In the genomic region with DNA sequence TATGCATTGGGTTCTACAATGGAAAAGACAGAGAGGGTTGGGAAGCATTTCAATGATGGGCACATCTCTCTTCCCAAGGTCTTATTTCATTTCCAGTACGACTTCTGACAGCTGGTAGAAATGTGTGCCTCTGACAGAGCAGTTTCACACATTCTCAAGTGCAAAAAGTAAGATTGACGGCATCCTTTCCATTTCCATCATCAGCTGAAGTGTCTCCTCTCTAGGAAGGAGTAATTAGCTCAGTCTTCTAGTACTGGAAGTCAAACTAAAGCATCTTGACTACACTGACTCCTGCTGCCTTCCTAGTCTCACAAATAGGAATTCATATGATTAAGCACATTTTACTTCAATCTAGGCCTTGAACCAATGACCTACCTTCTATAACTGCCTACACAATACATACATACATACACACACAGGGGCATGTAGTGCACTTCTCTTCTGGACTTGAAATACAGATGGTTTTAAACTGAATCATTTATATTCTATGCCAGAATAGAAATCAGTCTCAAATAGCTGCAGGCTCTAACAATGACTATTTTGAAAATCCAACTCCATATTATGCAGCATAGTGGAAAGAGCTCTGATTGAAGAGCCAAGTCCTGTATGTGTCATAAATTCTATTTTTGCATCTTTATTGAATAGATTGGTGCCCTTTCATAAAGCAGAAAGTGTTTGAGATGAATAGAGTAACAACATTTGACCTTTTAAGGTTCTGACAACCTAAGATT, we compare ENCODE assay signal across 18 cellular contexts.
DNase-seq lines count a peak whose midpoint lies in the region; ATAC-seq, FAIRE-seq and TF ChIP-seq lines count a peak whose summit lies in the region.
"Had no signal": no experiment of that assay in that cellular context is flagged by ENCODE, and none has a peak within 500 bp of the region (broad histone marks: within the 10 kb centered on the region; RNA-seq: fewer than 3 reads in every experiment).

No MANE protein-coding gene starts in this region.

- no peaks in the 10 kb centered on the region for H3K27me3 ChIP-seq in GM12878 (replicated peaks in 1 of 2; ENCODE audit: control insufficient read depth in 2 of 2, insufficient read depth in 2 of 2, low read length in 1 of 2)
- H3K27me3 ChIP-seq in naive thymus-derived CD4-positive, alpha-beta T cell (ENCODE audit: control insufficient read depth in 2 of 2, insufficient read depth in 2 of 2, low read length in 2 of 2), result no peaks in the 10 kb centered on the region
- no peaks in the 10 kb centered on the region for H3K27me3 ChIP-seq in MG63
- H3K27me3 ChIP-seq in HepG2 (ENCODE audit: control insufficient read depth in 1 of 2, insufficient read depth in 2 of 2, low read length in 2 of 2), result no peaks in the 10 kb centered on the region

- no peaks in the 10 kb centered on the region for H3K79me2 ChIP-seq in GM12878 (ENCODE audit: control insufficient read depth, insufficient read depth, low read length)
- H3K79me2 ChIP-seq in HepG2 (ENCODE audit: insufficient read depth, low read length), result no peaks in the 10 kb centered on the region

- peak overlapping the region; percentile 79 for H3K27ac Mint-ChIP-seq in activated CD4-positive, alpha-beta T cell treated with anti-CD3 and anti-CD28 coated beads for 36 hours
- H3K27ac Mint-ChIP-seq in HFFc6, result peak overlapping the region; percentile 51
- peak overlapping the region; percentile 5 to 87 (median 38) for H3K27ac Mint-ChIP-seq in naive thymus-derived CD4-positive, alpha-beta T cell
- H3K27ac Mint-ChIP-seq: CD14-positive monocyte; natural killer cell treated with Interleukin-12 subunit alpha and Interleukin-12 subunit beta and Interleukin-15 and Interleukin-18, amount 100 ng/mL, for 72 hours had no signal

- in situ Hi-C loops in GM12878 (cut with MboI), result no loop called here
- in situ Hi-C loops in HepG2 (cut with HindIII; ENCODE audit: extremely low pct_ligation_motif_present, low pct_unique_long_range_greater_than_20kb), result no loop called here

- BruUV-seq in GM12878 (replicated peaks; lab: Mats Ljungman, UMichigan) (no TSS peak), HepG2 (replicated peaks; lab: Mats Ljungman, UMichigan) (no TSS peak)

- H3K27me3 Mint-ChIP-seq in activated CD4-positive, alpha-beta T cell treated with anti-CD3 and anti-CD28 coated beads for 36 hours, result no peaks in the 10 kb centered on the region
- peaks cover 3% of the 10 kb centered on the region; the same call in 1 of the 2 replicates for H3K27me3 Mint-ChIP-seq in HFFc6 (ENCODE audit: insufficient read depth)
- H3K27me3 Mint-ChIP-seq in naive thymus-derived CD4-positive, alpha-beta T cell, result no peaks in the 10 kb centered on the region

- peaks cover 76% of the 10 kb centered on the region for H3K4me1 Mint-ChIP-seq in activated CD4-positive, alpha-beta T cell treated with anti-CD3 and anti-CD28 coated beads for 36 hours
- peaks cover 82% of the 10 kb centered on the region for H3K4me1 Mint-ChIP-seq in HFFc6 (ENCODE audit: low read depth)
- H3K4me1 Mint-ChIP-seq in naive thymus-derived CD4-positive, alpha-beta T cell, result peaks cover 46 to 96% (median 91%) of the 10 kb centered on the region in 7 donors

- H3K9ac ChIP-seq in GM12878 (ENCODE audit: control insufficient read depth, insufficient read depth, low read length), result no peak overlapping the region
- no peak overlapping the region for H3K9ac ChIP-seq in HepG2 (ENCODE audit: insufficient read depth, low read depth, low read length)

- ATAC-seq in activated CD4-positive, alpha-beta T cell treated with anti-CD3 and anti-CD28 coated beads for 36 hours, result peak; percentile 21
- ATAC-seq in GM12878 (peak; percentile 6), HepG2 (no peak)
- peak; percentile 22 for ATAC-seq in naive thymus-derived CD4-positive, alpha-beta T cell
- ATAC-seq: lower lobe of right lung; natural killer cell treated with Interleukin-12 subunit alpha and Interleukin-12 subunit beta and Interleukin-15 and Interleukin-18, amount 100 ng/mL, for 72 hours had no signal

- CTCF ChIA-PET in activated CD4-positive, alpha-beta T cell treated with anti-CD3 and anti-CD28 coated beads for 36 hours (lab: Charles Lee), result interaction anchor here (0.9 to 6.6 kb wide), 3 partner anchors 14 to 65 kb away, joined by 3 to 73 read pairs (median 3); no protein-coding TSS in a partner anchor
- CTCF ChIA-PET in GM12878 (lab: Yijun Ruan, JAX) (interaction anchor here (0.7 to 4.2 kb wide), 11 partner anchors 9 to 197 kb away, joined by 3 to 24 read pairs (median 4); no protein-coding TSS in a partner anchor), HepG2 (lab: Yijun Ruan, JAX; ENCODE audit: low intra/inter-chr PET ratio, low total read pairs) (no interaction called here)
- CTCF ChIA-PET in naive thymus-derived CD4-positive, alpha-beta T cell (lab: Charles Lee), result interaction anchor here (0.6 to 1.9 kb wide), 3 partner anchors 23 to 38 kb away, joined by 3 to 4 read pairs (median 3); no protein-coding TSS in a partner anchor

- 4% methylated on average over 2 of the region's 2 CpGs for WGBS in GM12878 (ENCODE audit: insufficient coverage, insufficient replicate concordance, low lambda C conversion rate, missing lambda C conversion rate)
- 7% methylated on average over 2 of the region's 2 CpGs for WGBS in HepG2 (ENCODE audit: low lambda C conversion rate)

- peak overlapping the region; percentile 35 for H3K4me3 Mint-ChIP-seq in activated CD4-positive, alpha-beta T cell treated with anti-CD3 and anti-CD28 coated beads for 36 hours
- no peak overlapping the region; the same call in 1 of the 2 replicates for H3K4me3 Mint-ChIP-seq in HFFc6
- H3K4me3 Mint-ChIP-seq in naive thymus-derived CD4-positive, alpha-beta T cell, result peak overlapping the region in 7 of 10 donors; percentile 14 to 48 (median 34)
- H3K4me3 Mint-ChIP-seq: CD14-positive monocyte; natural killer cell treated with Interleukin-12 subunit alpha and Interleukin-12 subunit beta and Interleukin-15 and Interleukin-18, amount 100 ng/mL, for 72 hours had no signal

- H3K4me1 ChIP-seq in GM12878 (ENCODE audit: control insufficient read depth, insufficient read depth, low read length) (no peaks in the 10 kb centered on the region), HepG2 (ENCODE audit: insufficient read depth, low read length) (no peaks in the 10 kb centered on the region)
- peaks cover 53 to 64% of the 10 kb centered on the region in 2 donors for H3K4me1 ChIP-seq in naive thymus-derived CD4-positive, alpha-beta T cell (ENCODE audit: control insufficient read depth in 2 of 2, insufficient read depth in 2 of 2, low read length in 2 of 2)
- H3K4me1 ChIP-seq: lower lobe of right lung had no signal

- DNase-seq in activated CD4-positive, alpha-beta T cell treated with anti-CD3 and anti-CD28 coated beads for 36 hours, result no peak
- DNase-seq in activated CD4-positive, alpha-beta T cell treated with anti-CD3 and anti-CD28 coated beads for 48 hours, result no peak
- DNase-seq in HFFc6 (peak; percentile 35), GM12878 (ENCODE audit: low read depth, low spot score) (no peak), MG63 (no peak), globus pallidus (ENCODE audit: low spot score) (no peak), HepG2 (ENCODE audit: low spot score) (no peak)
- DNase-seq in naive thymus-derived CD4-positive, alpha-beta T cell, result no peak
- DNase-seq: DND-41; lower lobe of right lung; NCI-H2081 treated with DMSO at 0.1 percent for 48 hours; NCI-H69; PC-9; stimulated activated CD4-positive, alpha-beta T cell treated with anti-CD3 and anti-CD28 coated beads, Interleukin-12 subunit alpha, Interleukin-12 subunit beta, amount 100 ng/mL, for 4 hours; stimulated activated naive CD4-positive, alpha-beta T cell; WERI-Rb-1 had no signal

- SMC1A ChIA-PET in GM12878 (lab: Charles Lee; ENCODE audit: uncharacterized antibody, unreplicated experiment), result interaction anchor here (0.6 to 5.8 kb wide), 17 partner anchors 8 to 244 kb away, joined by 3 to 66 read pairs (median 6); no protein-coding TSS in a partner anchor

- no peak overlapping the region for H3K4me2 ChIP-seq in GM12878 (ENCODE audit: control insufficient read depth, insufficient read depth)
- H3K4me2 ChIP-seq in HepG2 (ENCODE audit: low read depth, low read length), result no peak overlapping the region
- H3K4me2 ChIP-seq: PC-9 had no signal

- H2AFZ ChIP-seq in GM12878 (ENCODE audit: control insufficient read depth, low read depth, low read length) (no peak overlapping the region), HepG2 (ENCODE audit: low read length) (no peak overlapping the region)
- H2AFZ ChIP-seq: PC-9 had no signal

- RAD21 ChIA-PET in GM12878 (lab: Charles Lee; ENCODE audit: unreplicated experiment), result interaction anchor here (0.6 to 4.9 kb wide), 11 partner anchors 10 to 194 kb away, joined by 3 to 60 read pairs (median 4); no protein-coding TSS in a partner anchor

- no peaks in the 10 kb centered on the region for H3K9me3 ChIP-seq in GM12878 (replicated peaks; ENCODE audit: control insufficient read depth, insufficient read depth, low read length)
- no peaks in the 10 kb centered on the region for H3K9me3 ChIP-seq in naive thymus-derived CD4-positive, alpha-beta T cell (ENCODE audit: control insufficient read depth in 2 of 3, low read length in 3 of 3)
- H3K9me3 ChIP-seq in MG63, result no peaks in the 10 kb centered on the region
- no peaks in the 10 kb centered on the region for H3K9me3 ChIP-seq in HepG2 (ENCODE audit: low read length)

- peaks cover 9% of the 10 kb centered on the region for H3K9me3 Mint-ChIP-seq in activated CD4-positive, alpha-beta T cell treated with anti-CD3 and anti-CD28 coated beads for 36 hours (ENCODE audit: low read depth)
- peaks cover 9% of the 10 kb centered on the region for H3K9me3 Mint-ChIP-seq in HFFc6
- peaks cover 0 to 10% (median 0%) of the 10 kb centered on the region in 11 donors for H3K9me3 Mint-ChIP-seq in naive thymus-derived CD4-positive, alpha-beta T cell

- peaks cover 50% of the 10 kb centered on the region for H3K36me3 Mint-ChIP-seq in activated CD4-positive, alpha-beta T cell treated with anti-CD3 and anti-CD28 coated beads for 36 hours (ENCODE audit: low read depth)
- peaks cover 34% of the 10 kb centered on the region for H3K36me3 Mint-ChIP-seq in HFFc6 (ENCODE audit: low read depth)
- H3K36me3 Mint-ChIP-seq in naive thymus-derived CD4-positive, alpha-beta T cell, result peaks cover 0 to 31% (median 12%) of the 10 kb centered on the region in 5 donors
- H3K36me3 Mint-ChIP-seq: CD14-positive monocyte had no signal

- H4K20me1 ChIP-seq in GM12878 (ENCODE audit: control insufficient read depth, insufficient read depth) (no peaks in the 10 kb centered on the region), HepG2 (ENCODE audit: insufficient read depth, low read length) (no peaks in the 10 kb centered on the region)

- no peak overlapping the region for H3K4me3 ChIP-seq in GM12878
- no peak overlapping the region for H3K4me3 ChIP-seq in naive thymus-derived CD4-positive, alpha-beta T cell (ENCODE audit: low read length)
- no peak overlapping the region for H3K4me3 ChIP-seq in MG63
- H3K4me3 ChIP-seq in HepG2 (replicated peaks in 1 of 3; ENCODE audit: insufficient read depth in 1 of 3, low read depth in 2 of 3, low read length in 3 of 3), result no peak overlapping the region
- H3K4me3 ChIP-seq: lower lobe of right lung, PC-9 had no signal

- POLR2A ChIA-PET in activated CD4-positive, alpha-beta T cell treated with anti-CD3 and anti-CD28 coated beads for 36 hours (lab: Charles Lee), result interaction anchor here (1.7 kb wide), 1 partner anchor 35 kb away, joined by 6 read pairs; no protein-coding TSS in a partner anchor
- POLR2A ChIA-PET in GM12878 (lab: Charles Lee) (interaction anchor here (0.9 to 1.3 kb wide), 2 partner anchors 10 to 194 kb away, joined by 3 to 4 read pairs; no protein-coding TSS in a partner anchor), HepG2 (lab: Yijun Ruan, JAX) (no interaction called here)
- POLR2A ChIA-PET in naive thymus-derived CD4-positive, alpha-beta T cell (lab: Charles Lee), result interaction anchor here (0.6 to 4.5 kb wide), 10 partner anchors 12 to 194 kb away, joined by 3 to 27 read pairs (median 4); no protein-coding TSS in a partner anchor

- no peak for TF ChIP-seq EP300 in GM12878 (IDR thresholded peaks at IDR 0.05; ENCODE audit: borderline replicate concordance in 1 of 2, control insufficient read depth in 1 of 2, low read depth in 2 of 2, low read length in 2 of 2)
- TF ChIP-seq EP300 in HepG2 (IDR thresholded peaks at IDR 0.05; ENCODE audit: low read depth in 2 of 2, low read length in 2 of 2), result no peak
- TF ChIP-seq EP300 in HepG2 (CRISPR knock-in tag; IDR thresholded peaks at IDR 0.05; ENCODE audit: borderline replicate concordance), result no peak

- TF ChIP-seq POLR2A in GM12878 (IDR thresholded peaks at IDR 0.05; ENCODE audit: low read depth, low read length) (no peak), HepG2 (IDR thresholded peaks at IDR 0.05; ENCODE audit: insufficient read depth in 1 of 2, low read depth in 2 of 2, low read length in 2 of 2) (no peak)

- TF ChIP-seq CTCF in HFFc6 (IDR thresholded peaks at IDR 0.05) (no peak), GM12878 (IDR thresholded peaks at IDR 0.05 in 2 of 3, conservative IDR thresholded peaks at IDR 0.05 in 1 of 3; ENCODE audit: control insufficient read depth in 2 of 3, extremely low read depth in 1 of 3, insufficient read depth in 1 of 3, low read depth in 3 of 3, low read length in 3 of 3) (no peak), HepG2 (CRISPR knock-in tag; IDR thresholded peaks at IDR 0.05) (no peak)

- intact Hi-C loops in activated CD4-positive, alpha-beta T cell treated with anti-CD3 and anti-CD28 coated beads for 36 hours (cut with DNase I, micrococcal nuclease), result loop anchor here in 1 of 2 experiments (10.0 kb wide), 1 partner anchor 812 kb away; the partner anchor contains the start of gene USP38
- intact Hi-C loops in GM12878 (cut with micrococcal nuclease; ENCODE audit: unreplicated experiment) (no loop called here), HepG2 (cut with micrococcal nuclease; ENCODE audit: unreplicated experiment) (no loop called here)
- intact Hi-C loops in naive thymus-derived CD4-positive, alpha-beta T cell (cut with micrococcal nuclease), result loop anchor here in 1 of 2 donors (1.0 to 2.0 kb wide), 2 partner anchors 8 to 16 kb away; no protein-coding TSS in a partner anchor

- TF ChIP-seq RAD21 in GM12878 (IDR thresholded peaks at IDR 0.05; ENCODE audit: insufficient read depth, low read depth, low read length) (no peak), HepG2 (CRISPR knock-in tag; IDR thresholded peaks at IDR 0.05) (no peak)

- H3K36me3 ChIP-seq in GM12878 (ENCODE audit: control insufficient read depth in 2 of 2, insufficient read depth in 2 of 2, low read length in 1 of 2), result no peaks in the 10 kb centered on the region
- H3K36me3 ChIP-seq in naive thymus-derived CD4-positive, alpha-beta T cell (ENCODE audit: control insufficient read depth in 2 of 3, insufficient read depth in 3 of 3, low read length in 3 of 3), result no peaks in the 10 kb centered on the region
- H3K36me3 ChIP-seq in MG63, result no peaks in the 10 kb centered on the region
- no peaks in the 10 kb centered on the region for H3K36me3 ChIP-seq in HepG2 (replicated peaks in 1 of 2; ENCODE audit: control insufficient read depth in 1 of 2, insufficient read depth in 2 of 2, low read length in 2 of 2)
- H3K36me3 ChIP-seq: lower lobe of right lung, WERI-Rb-1 had no signal

- no peak overlapping the region for H3K27ac ChIP-seq in GM12878 (ENCODE audit: control insufficient read depth, insufficient read depth)
- no peak overlapping the region for H3K27ac ChIP-seq in naive thymus-derived CD4-positive, alpha-beta T cell (ENCODE audit: low read depth, low read length)
- H3K27ac ChIP-seq in HepG2 (ENCODE audit: extremely low read length, insufficient read depth, low read length), result no peak overlapping the region
- H3K27ac ChIP-seq: lower lobe of right lung, PC-9, WERI-Rb-1 had no signal

- FAIRE-seq in GM12878 (lab: Jason Lieb, UNC) (no peak), HepG2 (lab: Jason Lieb, UNC) (no peak)
